In the genomic region with DNA sequence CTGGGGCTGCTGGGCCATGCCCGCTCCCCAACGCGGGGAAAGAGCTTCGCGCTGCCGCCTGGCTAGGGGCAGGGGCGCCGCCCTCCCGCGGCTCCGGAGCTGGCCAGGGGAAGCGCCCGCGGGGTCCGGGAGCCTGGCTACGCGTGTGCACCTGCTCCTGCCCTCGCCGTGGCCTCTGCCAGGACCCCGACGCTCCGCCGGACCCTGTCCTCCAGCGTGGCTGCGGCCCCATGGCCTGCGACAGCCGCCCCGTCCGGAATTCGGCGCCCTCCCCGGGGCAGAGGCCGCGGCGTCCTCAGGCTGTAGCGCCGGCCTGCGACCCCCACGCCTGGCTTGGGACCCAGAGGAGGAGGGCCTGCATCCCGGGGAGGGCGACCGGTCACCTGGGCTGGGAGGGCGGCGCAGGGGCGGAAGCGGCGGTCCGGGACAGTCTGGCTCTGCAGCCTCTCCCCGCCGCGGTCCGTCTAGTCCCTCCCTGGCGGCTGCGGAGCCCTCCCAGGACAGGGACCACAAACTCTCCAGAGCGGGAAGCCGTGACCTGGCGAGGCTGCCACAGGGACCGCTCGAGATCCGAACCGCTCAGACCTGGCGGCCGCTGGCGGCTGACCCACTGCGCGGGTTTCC, we compare ENCODE assay signal across 15 cellular contexts.
"Had no signal": no experiment of that assay in that cellular context is flagged by ENCODE, and none has a peak within 500 bp of the region (broad histone marks: within the 10 kb centered on the region; RNA-seq: fewer than 3 reads in every experiment).

No MANE protein-coding gene starts in this region.

- H3K27me3 ChIP-seq: colonic mucosa, SJSA1 had no signal

- H3K36me3 Mint-ChIP-seq: activated CD8-positive, alpha-beta memory T cell treated with anti-CD3 and anti-CD28 coated beads, Interleukin-2, amount 10 ng/mL, durations not matched to agents 7 days and 5 days had no signal

- H3K27ac Mint-ChIP-seq: activated CD8-positive, alpha-beta memory T cell treated with anti-CD3 and anti-CD28 coated beads, Interleukin-2, amount 10 ng/mL, durations not matched to agents 7 days and 5 days; activated T-cell treated with anti-CD3 and anti-CD28 coated beads, Interleukin-2, amount 50 U/mL, for 24 hours had no signal

- H3K27ac ChIP-seq: colonic mucosa, esophagus muscularis mucosa, sigmoid colon, SJSA1, tibial nerve had no signal

- DNase-seq: activated CD4-positive, alpha-beta T cell treated with anti-CD3 and anti-CD28 coated beads, Interleukin-2, amount 50 U/mL, for 48 hours; activated CD8-positive, alpha-beta memory T cell treated with anti-CD3 and anti-CD28 coated beads, Interleukin-2, amount 10 ng/mL, durations not matched to agents 7 days and 5 days; activated effector memory CD4-positive, alpha-beta T cell treated with Interleukin-2 at 50 U/mL for 16 hours; activated naive CD4-positive, alpha-beta T cell treated with anti-CD3 and anti-CD28 coated beads, Interleukin-2, amount 50 U/mL, for 16 hours; activated T-cell treated with anti-CD3 and anti-CD28 coated beads, Interleukin-2, amount 50 U/mL, for 24 hours; caudate nucleus; colonic mucosa; hippocampal formation; midbrain; sigmoid colon; stimulated activated CD4-positive, alpha-beta T cell treated with anti-CD3 and anti-CD28 coated beads, Interleukin-2, amount 100 ng/mL, for 24 hours had no signal

- H3K4me3 Mint-ChIP-seq: activated CD8-positive, alpha-beta memory T cell treated with anti-CD3 and anti-CD28 coated beads, Interleukin-2, amount 10 ng/mL, durations not matched to agents 7 days and 5 days; activated T-cell treated with anti-CD3 and anti-CD28 coated beads, Interleukin-2, amount 50 U/mL, for 24 hours; neural crest cell had no signal

- H3K4me1 ChIP-seq: colonic mucosa, SJSA1 had no signal

- ATAC-seq: activated CD8-positive, alpha-beta memory T cell treated with anti-CD3 and anti-CD28 coated beads, Interleukin-2, amount 10 ng/mL, durations not matched to agents 7 days and 5 days had no signal

- H3K36me3 ChIP-seq: colonic mucosa, esophagus muscularis mucosa, sigmoid colon, SJSA1, tibial nerve had no signal

- H3K4me1 Mint-ChIP-seq: activated CD8-positive, alpha-beta memory T cell treated with anti-CD3 and anti-CD28 coated beads, Interleukin-2, amount 10 ng/mL, durations not matched to agents 7 days and 5 days; neural crest cell had no signal

- H3K4me3 ChIP-seq: colonic mucosa, sigmoid colon, SJSA1, tibial nerve had no signal

- H3K9me3 Mint-ChIP-seq: activated T-cell treated with anti-CD3 and anti-CD28 coated beads, Interleukin-2, amount 50 U/mL, for 24 hours had no signal

- H3K9me3 ChIP-seq: colonic mucosa, esophagus muscularis mucosa, sigmoid colon, tibial nerve had no signal
